Comparison of ENCODE assay signal across 11 cellular contexts in the genomic region with DNA sequence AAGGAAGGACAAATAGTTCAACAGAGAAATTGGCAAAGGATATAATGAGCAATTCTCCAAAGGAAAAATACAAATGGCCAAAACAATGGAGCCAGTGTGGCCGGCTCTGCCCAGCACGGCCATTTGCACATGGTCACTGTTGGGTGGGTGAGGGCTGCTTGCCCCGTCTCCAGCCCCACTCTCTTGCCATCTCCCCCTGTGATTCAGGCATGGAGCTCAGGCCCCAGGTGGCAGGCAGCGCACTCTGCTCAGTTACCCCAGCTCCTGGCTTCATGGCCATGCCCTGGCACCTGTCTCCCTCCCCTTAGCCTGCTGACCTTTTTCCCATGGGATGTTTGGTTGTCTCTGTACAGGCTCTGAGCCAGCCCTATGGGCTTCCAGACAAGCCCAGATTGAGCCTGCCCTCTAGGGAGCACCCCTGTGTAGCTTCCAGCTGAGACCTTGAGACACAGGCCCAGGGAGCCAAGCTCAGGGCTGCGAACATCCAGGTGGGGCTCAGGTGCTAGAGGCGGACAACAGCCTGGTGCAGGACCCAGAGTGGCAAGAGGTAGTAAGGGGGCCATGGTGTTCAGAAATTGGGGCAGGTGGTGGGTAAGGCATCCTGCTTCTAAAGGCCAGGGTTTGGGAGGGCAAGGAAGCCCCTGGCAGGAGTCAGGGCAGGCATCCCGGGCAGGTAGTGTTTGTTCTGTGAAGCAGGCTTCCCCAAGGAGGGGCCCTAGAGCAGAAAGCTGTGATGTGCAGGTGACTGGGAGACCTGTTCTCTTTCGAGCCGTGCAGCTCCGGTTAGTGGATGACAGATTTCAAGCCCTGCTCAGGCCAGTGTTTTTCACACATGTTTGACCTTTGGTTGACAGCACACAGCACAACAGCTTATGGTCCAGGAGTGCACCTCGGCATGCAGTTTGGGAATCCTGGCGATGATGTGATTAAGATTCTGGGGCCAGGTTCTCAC. TPM values are rescaled to one million over a fixed set of nuclear protein-coding genes. Genes with fewer than 3 reads are reported as not detected.
DNase-seq lines count a peak whose midpoint lies in the region; ATAC-seq and TF ChIP-seq lines count a peak whose summit lies in the region.
"Had no signal": no experiment of that assay in that cellular context is flagged by ENCODE, and none has a peak within 500 bp of the region (broad histone marks: within the 10 kb centered on the region; RNA-seq: fewer than 3 reads in every experiment).

No MANE protein-coding gene starts in this region.

- DNase-seq in Ammon's horn (ENCODE audit: low spot score) = peak; percentile 90
- peak; percentile 39 for DNase-seq in NCI-H1092 treated with DMSO at 0.1 percent for 48 hours (lab: John Stamatoyannopoulos, UW)
- DNase-seq in endodermal cell = peak; percentile 55
- DNase-seq in nephron progenitor cell = no peak
- DNase-seq in upper lobe of right lung = no peak
- DNase-seq in DMS53 (lab: John Stamatoyannopoulos, UW) = no peak
- DNase-seq: activated T-cell treated with anti-CD3 and anti-CD28 coated beads, Interleukin-2, amount 50 U/mL, for 24 hours had no signal

- H3K27ac Mint-ChIP-seq in endodermal cell (peak overlapping the region; percentile 20), nephron progenitor cell (peak overlapping the region; percentile 23)
- H3K27ac Mint-ChIP-seq: activated T-cell treated with anti-CD3 and anti-CD28 coated beads, Interleukin-2, amount 50 U/mL, for 24 hours had no signal

- H3K9me3 Mint-ChIP-seq in endodermal cell (no peaks in the 10 kb centered on the region), nephron progenitor cell (peaks cover 8% of the 10 kb centered on the region)
- H3K9me3 Mint-ChIP-seq: activated T-cell treated with anti-CD3 and anti-CD28 coated beads, Interleukin-2, amount 50 U/mL, for 24 hours had no signal

- H3K4me1 ChIP-seq in endodermal cell (ENCODE audit: control insufficient read depth, insufficient read depth, low read length) = no peaks in the 10 kb centered on the region
- H3K4me1 ChIP-seq in upper lobe of right lung = peaks cover 19% of the 10 kb centered on the region

- no peaks in the 10 kb centered on the region for H3K36me3 ChIP-seq in endodermal cell (ENCODE audit: control insufficient read depth, insufficient read depth, low read length)
- no peaks in the 10 kb centered on the region for H3K36me3 ChIP-seq in upper lobe of right lung

- H3K4me3 ChIP-seq in endodermal cell (ENCODE audit: low read length) (no peak overlapping the region), upper lobe of right lung (no peak overlapping the region)

- no peaks in the 10 kb centered on the region for H3K27me3 ChIP-seq in endodermal cell (ENCODE audit: control insufficient read depth, insufficient read depth, low read length, poor library complexity, severe bottlenecking)
- H3K27me3 ChIP-seq in upper lobe of right lung = no peaks in the 10 kb centered on the region

- H3K36me3 Mint-ChIP-seq in endodermal cell (ENCODE audit: low read depth) (peaks cover 5% of the 10 kb centered on the region), nephron progenitor cell (ENCODE audit: low read depth) (no peaks in the 10 kb centered on the region)

- H3K4me3 Mint-ChIP-seq in endodermal cell (no peak overlapping the region), nephron progenitor cell (no peak overlapping the region)
- H3K4me3 Mint-ChIP-seq: activated T-cell treated with anti-CD3 and anti-CD28 coated beads, Interleukin-2, amount 50 U/mL, for 24 hours had no signal

- H3K4me1 Mint-ChIP-seq in endodermal cell (peaks cover 16% of the 10 kb centered on the region), nephron progenitor cell (peaks cover 86% of the 10 kb centered on the region)

- no peak for TF ChIP-seq CTCF in endodermal cell (conservative IDR thresholded peaks at IDR 0.05)
- TF ChIP-seq CTCF in nephron progenitor cell (IDR thresholded peaks at IDR 0.05) = no peak
- no peak for TF ChIP-seq CTCF in upper lobe of right lung (IDR thresholded peaks at IDR 0.05)

- intact Hi-C loops in upper lobe of right lung (cut with DNase I) = no loop called here

- 96% methylated on average over 7 to 12 of the region's 12 CpGs for WGBS in endodermal cell (ENCODE audit: insufficient coverage in 1 of 2, insufficient read length in 1 of 2), 2 experiments

- no peak for ATAC-seq in GM21619 (IDR thresholded peaks at IDR 0.05; ENCODE audit: unreplicated experiment)
- no peak for ATAC-seq in upper lobe of right lung
- ATAC-seq in HG03139 (IDR thresholded peaks at IDR 0.05; ENCODE audit: unreplicated experiment) = no peak
- ATAC-seq: activated CD4-positive, CD25-positive, alpha-beta regulatory T cell treated with anti-CD3 and anti-CD28 coated beads, Interleukin-2, amount 50 U/mL, for 24 hours had no signal

- no peak overlapping the region for H3K9ac ChIP-seq in endodermal cell (ENCODE audit: extremely low read depth, low read length, poor library complexity, severe bottlenecking)

- H3K9me3 ChIP-seq in endodermal cell (ENCODE audit: control insufficient read depth, low read length) (no peaks in the 10 kb centered on the region), upper lobe of right lung (no peaks in the 10 kb centered on the region)

- H3K27ac ChIP-seq in endodermal cell (ENCODE audit: low read depth, low read length) (no peak overlapping the region), upper lobe of right lung (no peak overlapping the region)
- H3K27ac ChIP-seq: epithelial cell of prostate had no signal

- H3K27me3 Mint-ChIP-seq in endodermal cell (ENCODE audit: insufficient read depth) = no peaks in the 10 kb centered on the region
- H3K27me3 Mint-ChIP-seq in nephron progenitor cell (ENCODE audit: low read depth, poor library complexity) = peaks cover 6% of the 10 kb centered on the region
- H3K27me3 Mint-ChIP-seq: activated T-cell treated with anti-CD3 and anti-CD28 coated beads, Interleukin-2, amount 50 U/mL, for 24 hours had no signal

RNA-seq across cellular contexts. Expression of gene SYNJ2, which starts 17.7 kb away (rescaled TPM):
- total RNA-seq in endodermal cell = 10 to 100 TPM; 21.2 to 32.8 TPM
- 4.3 TPM for polyA plus RNA-seq in endodermal cell (2013, experiment 1 of 2)
- 4.7 TPM for polyA plus RNA-seq in endodermal cell (2013, experiment 2 of 2)
- 7.2 TPM for total RNA-seq in upper lobe of right lung

Comparison
In these comparisons a context has a peak if more than half of its experiments do, and no peak if none do; other contexts are left out.
1. DNase-seq: peak in Ammon's horn (single experiment), NCI-H1092 treated with DMSO at 0.1 percent for 48 hours (single experiment) and endodermal cell (single experiment); none in nephron progenitor cell (single experiment), upper lobe of right lung (single experiment) and DMS53 (single experiment).